In the genomic region with DNA sequence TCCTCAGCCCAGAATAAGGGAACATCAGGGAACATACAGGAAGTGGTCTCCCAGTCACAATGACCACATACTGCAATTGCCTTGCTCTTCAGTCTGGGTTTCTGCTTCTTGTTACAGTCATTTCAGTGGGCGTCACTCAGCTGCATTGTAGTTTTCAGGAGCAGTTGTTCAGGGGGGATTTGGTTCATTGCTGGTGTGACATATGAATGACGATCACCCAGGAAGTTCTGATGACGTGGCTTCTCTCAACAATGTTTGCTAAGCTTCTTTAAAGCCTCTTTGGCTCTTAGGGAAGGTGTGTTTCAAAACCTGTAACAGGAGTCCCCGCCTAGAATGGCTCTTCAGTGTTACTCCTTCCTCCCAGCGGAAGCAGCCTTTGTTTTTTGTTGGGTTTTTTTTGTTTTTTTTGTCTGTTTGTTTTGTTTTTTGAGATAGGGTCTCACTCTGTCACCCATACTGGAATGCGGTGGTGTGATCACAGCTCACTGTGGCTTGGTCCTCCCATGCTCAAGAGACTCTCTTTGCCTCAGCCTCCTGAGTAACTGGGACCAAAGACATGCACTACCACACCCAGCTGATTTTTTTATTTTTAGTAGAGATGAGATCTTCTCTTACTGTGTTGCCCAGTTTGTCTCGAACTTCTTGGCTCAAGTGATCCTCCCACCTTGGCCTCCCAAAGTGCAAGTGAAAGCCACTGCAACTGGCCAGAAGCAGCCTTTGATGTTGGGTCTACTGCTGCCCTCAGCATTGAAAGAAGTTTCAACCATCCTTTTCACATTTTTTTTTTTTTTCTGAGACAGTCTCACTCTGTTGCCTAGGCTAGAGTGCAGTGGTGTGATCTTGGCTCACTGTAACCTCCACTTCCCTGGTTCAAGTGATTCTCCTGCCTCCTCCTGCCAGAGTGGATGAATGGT, we compare ENCODE assay signal across 15 cellular contexts. TPM values are rescaled to one million over a fixed set of nuclear protein-coding genes. Genes with fewer than 3 reads are reported as not detected.
DNase-seq lines count a peak whose midpoint lies in the region; ATAC-seq and FAIRE-seq lines count a peak whose summit lies in the region.
"Had no signal": no experiment of that assay in that cellular context is flagged by ENCODE, and none has a peak within 500 bp of the region (broad histone marks: within the 10 kb centered on the region; RNA-seq: fewer than 3 reads in every experiment).

No MANE protein-coding gene starts in this region.

- H3K27ac ChIP-seq in esophagus (ENCODE audit: low read depth in 2 of 2, low read length in 1 of 2), result peak overlapping the region; percentile 85 to 86
- H3K27ac ChIP-seq: gastrocnemius medialis, ovary had no signal

- H3K4me1 ChIP-seq in esophagus (ENCODE audit: control insufficient read depth in 2 of 2, insufficient read depth in 2 of 2, low read length in 1 of 2), result no peaks in the 10 kb centered on the region
- H3K4me1 ChIP-seq: gastrocnemius medialis had no signal

- ATAC-seq in HG03460 (IDR thresholded peaks at IDR 0.05; ENCODE audit: unreplicated experiment), result no peak
- ATAC-seq: gastrocnemius medialis, WTC11 had no signal

- WGBS in esophagus, 2 donors, result 59 to 63% methylated on average over 7 of the region's 7 CpGs

- H3K9me3 ChIP-seq in esophagus (ENCODE audit: control insufficient read depth in 2 of 2, insufficient read depth in 1 of 2, low read depth in 1 of 2, low read length in 1 of 2), result no peaks in the 10 kb centered on the region
- H3K9me3 ChIP-seq: gastrocnemius medialis, ovary had no signal

- H3K4me3 ChIP-seq in esophagus (ENCODE audit: low read depth in 1 of 2, low read length in 2 of 2), result peak overlapping the region in 1 of 2 donors; percentile 20
- H3K4me3 ChIP-seq: gastrocnemius medialis, ovary had no signal

- no peak for FAIRE-seq in urothelium cell line (lab: Jason Lieb, UNC)

- peak; percentile 27 for DNase-seq in SIG-M5 treated with dmso at 0.1 percent for 504 hours (lab: John Stamatoyannopoulos, UW; ENCODE audit: unreplicated experiment)
- DNase-seq in SIG-M5 (lab: John Stamatoyannopoulos, UW), result no peak
- peak; percentile 60 for DNase-seq in NCI-H510A treated with DMSO at 0.1 percent for 48 hours (lab: John Stamatoyannopoulos, UW)
- peak; percentile 14 for DNase-seq in urothelium cell line (ENCODE audit: low spot score)
- DNase-seq in NCI-H2196 treated with DMSO at 0.1 percent for 48 hours (lab: John Stamatoyannopoulos, UW; ENCODE audit: unreplicated experiment), result no peak
- no peak for DNase-seq in HCEC 1CT
- DNase-seq: effector memory CD4-positive, alpha-beta T cell; gastrocnemius medialis; immature natural killer cell; midbrain; ovary; stimulated activated CD4-positive, alpha-beta T cell treated with anti-CD3 and anti-CD28 coated beads, Interleukin-12 subunit alpha, Interleukin-12 subunit beta, amount 100 ng/mL, for 4 hours had no signal

- H3K27me3 ChIP-seq in esophagus (ENCODE audit: control insufficient read depth in 1 of 2, insufficient read depth in 2 of 2, low read length in 2 of 2), result no peaks in the 10 kb centered on the region
- H3K27me3 ChIP-seq: gastrocnemius medialis, ovary had no signal

- H3K36me3 ChIP-seq in esophagus (ENCODE audit: control insufficient read depth in 2 of 2, insufficient read depth in 2 of 2, low read length in 1 of 2), result no peaks in the 10 kb centered on the region
- H3K36me3 ChIP-seq: gastrocnemius medialis, ovary had no signal

RNA-seq across cellular contexts. Expression of gene SCEL, which starts 1.4 kb away (rescaled TPM):
- polyA plus RNA-seq in esophagus, result 100 to 1,000 TPM; 319 to 528 TPM
- polyA plus RNA-seq: immature natural killer cell had no signal

Comparison
In these comparisons a context has a peak if more than half of its experiments do, and no peak if none do; other contexts are left out.
1. DNase-seq: peak in SIG-M5 treated with dmso at 0.1 percent for 504 hours (single experiment), NCI-H510A treated with DMSO at 0.1 percent for 48 hours (single experiment) and urothelium cell line (single experiment); none in SIG-M5 (single experiment), NCI-H2196 treated with DMSO at 0.1 percent for 48 hours (single experiment) and HCEC 1CT (single experiment).